In the genomic region with DNA sequence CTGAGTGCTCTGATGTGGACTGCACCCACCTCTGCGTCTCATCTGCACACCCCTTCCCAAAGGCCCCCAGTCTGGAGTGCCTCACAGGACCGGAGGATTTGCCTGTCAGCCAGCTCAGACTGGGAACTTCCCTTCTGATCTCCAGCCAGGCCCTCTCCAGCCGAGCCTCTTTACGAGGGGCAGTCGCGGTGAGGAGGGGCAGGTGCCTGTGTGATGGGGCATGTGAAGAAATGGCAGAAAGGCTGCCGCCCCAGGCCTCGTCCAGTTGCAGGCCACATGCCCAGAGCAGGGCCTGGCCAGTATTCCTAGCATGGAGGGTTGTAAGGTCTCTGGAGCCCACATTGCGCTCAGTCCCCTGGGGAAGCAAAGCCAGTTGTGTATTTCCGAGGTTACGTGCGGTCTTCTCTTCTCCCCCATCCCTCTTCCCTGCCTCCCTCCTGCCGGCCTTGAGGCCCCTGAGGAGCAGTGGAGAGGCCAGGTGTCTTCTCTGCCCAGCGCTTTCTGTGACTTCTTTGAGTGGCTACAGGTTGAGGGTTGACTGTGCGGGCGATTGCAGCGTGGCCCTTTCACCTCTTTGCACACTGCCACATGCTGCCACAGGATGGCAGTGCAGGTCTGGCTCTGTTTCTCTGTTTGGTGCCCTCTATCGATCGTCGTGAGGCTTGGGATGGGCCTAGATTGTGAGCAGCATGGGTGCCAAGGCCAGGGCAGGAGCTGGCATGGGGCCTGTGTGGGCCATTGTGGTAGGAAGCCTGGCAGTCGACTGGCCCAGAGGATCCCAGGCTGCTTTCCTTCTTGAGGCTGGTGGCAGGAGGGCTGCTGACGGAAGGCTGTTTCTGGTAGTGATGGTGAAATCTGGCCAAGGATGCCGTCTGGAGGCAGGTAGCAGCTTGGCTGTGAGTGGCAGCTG, we compare ENCODE assay signal across 8 cellular contexts. TPM values are rescaled to one million over a fixed set of nuclear protein-coding genes. Genes with fewer than 3 reads are reported as not detected.
DNase-seq lines count a peak whose midpoint lies in the region; FAIRE-seq and TF ChIP-seq lines count a peak whose summit lies in the region.

No MANE protein-coding gene starts in this region.

- H3K4me2 ChIP-seq in BLaER1 = peak overlapping the region; percentile 61

- DNase-seq in GM19238 (ENCODE audit: insufficient read length, low spot score) (peak; percentile 82), NCI-H1694 (lab: John Stamatoyannopoulos, UW) (peak; percentile 69), T47D (ENCODE audit: low read depth in 1 of 2, low spot score in 1 of 2) (peak; percentile 80 to 86), kidney (peak; percentile 71), DMS153 treated with DMSO at 0.1 percent for 48 hours (lab: John Stamatoyannopoulos, UW; ENCODE audit: unreplicated experiment) (no peak)
- peak; percentile 80 for DNase-seq in stimulated activated CD4-positive, alpha-beta T cell treated with anti-CD3 and anti-CD28 coated beads, Interleukin-2, amount 100 ng/mL, for 24 hours

- peak overlapping the region; percentile 6; the same call in 1 of the 2 replicates for H3K9ac ChIP-seq in BLaER1
- no peak overlapping the region for H3K9ac ChIP-seq in kidney (ENCODE audit: low read length in 2 of 2)

- H3K27me3 ChIP-seq in BLaER1 = no peaks in the 10 kb centered on the region

- peaks cover 100% of the 10 kb centered on the region for H4K20me1 ChIP-seq in BLaER1

- no peak overlapping the region for H3K4me3 ChIP-seq in BLaER1
- no peak overlapping the region for H3K4me3 ChIP-seq in kidney (ENCODE audit: low read length in 2 of 2)

- FAIRE-seq in kidney (lab: Jason Lieb, UNC) = no peak

- H3K9me3 ChIP-seq in BLaER1 (no peaks in the 10 kb centered on the region), kidney (ENCODE audit: control insufficient read depth in 1 of 2, low read length in 2 of 2) (no peaks in the 10 kb centered on the region)

- TF ChIP-seq CTCF in VCaP (conservative IDR thresholded peaks at IDR 0.05) (peak; percentile 98), kidney (IDR thresholded peaks at IDR 0.05; ENCODE audit: borderline replicate concordance, extremely low read depth, insufficient read depth) (peak; percentile 87)

- intact Hi-C loops in kidney (cut with DNase I) = no loop called here

- in situ Hi-C loops in T47D (cut with HindIII; ENCODE audit: low pct_unique_long_range_greater_than_20kb, low sequenced_read_pairs) = no loop called here

- peaks cover 87% of the 10 kb centered on the region for H3K36me3 ChIP-seq in BLaER1
- H3K36me3 ChIP-seq in kidney (ENCODE audit: control insufficient read depth in 1 of 2, insufficient read depth in 2 of 2, low read length in 2 of 2) = peaks cover 58 to 71% of the 10 kb centered on the region in 2 donors

- no peak overlapping the region for H3K27ac ChIP-seq in BLaER1
- peak overlapping the region; percentile 99 for H3K27ac ChIP-seq in VCaP
- H3K27ac ChIP-seq in kidney (ENCODE audit: low read depth in 2 of 2, low read length in 2 of 2) = no peak overlapping the region

- peaks cover 51% of the 10 kb centered on the region for H3K4me1 ChIP-seq in BLaER1
- peaks cover 18 to 25% of the 10 kb centered on the region in 2 donors for H3K4me1 ChIP-seq in kidney (ENCODE audit: control insufficient read depth in 1 of 2, insufficient read depth in 1 of 2, low read depth in 1 of 2, low read length in 2 of 2)

RNA-seq across cellular contexts. Expression of gene CLK3, which starts 5.3 kb away (rescaled TPM):
- total RNA-seq in kidney = 66.3 TPM
- 54.1 TPM for polyA plus RNA-seq in kidney (ENCODE audit: insufficient read depth, low read depth, low replicate concordance)
